In the genomic region with DNA sequence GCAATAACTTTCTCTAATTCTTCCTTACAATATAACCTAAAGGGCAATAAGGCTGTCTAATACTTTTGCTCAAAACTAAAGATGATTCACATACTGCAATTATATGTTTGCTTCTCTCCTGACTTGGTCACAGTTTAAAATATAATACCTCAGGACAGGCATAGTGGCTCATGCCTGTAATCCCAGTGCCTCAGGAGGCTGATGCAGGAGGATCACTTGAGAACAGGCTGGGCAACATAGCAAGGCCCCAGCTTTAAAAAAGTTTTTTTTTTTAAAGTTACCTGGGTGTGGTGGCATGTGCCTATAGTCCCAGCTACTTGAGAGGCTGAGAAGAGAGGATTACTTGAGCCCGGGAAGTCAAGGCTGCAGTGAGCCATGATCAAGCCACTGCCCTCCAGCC, we compare ENCODE assay signal across 35 cellular contexts.
"Had no signal": no experiment of that assay in that cellular context is flagged by ENCODE, and none has a peak within 500 bp of the region (broad histone marks: within the 10 kb centered on the region; RNA-seq: fewer than 3 reads in every experiment).

No MANE protein-coding gene starts in this region.

- H3K4me3 ChIP-seq: MG63 had no signal

- H3K27me3 ChIP-seq: MG63 had no signal

- H3K9ac ChIP-seq: KMS-11 had no signal

- H3K9me3 ChIP-seq: MG63 had no signal

- H3K27ac ChIP-seq: KMS-11 had no signal

- H3K36me3 ChIP-seq: MG63 had no signal

- H3K4me2 ChIP-seq: KMS-11 had no signal

- DNase-seq: Karpas-422, Kasumi-1, KG1, MG63, MM.1S, MV-4-11, NCI-H1048, NCI-H1092, NCI-H1092 treated with DMSO at 0.1 percent for 48 hours, NCI-H1105, NCI-H1105 treated with DMSO at 0.1 percent for 48 hours, NCI-H1417, NCI-H1417 treated with DMSO at 0.1 percent for 48 hours, NCI-H1436, NCI-H1436 treated with DMSO at 0.1 percent for 48 hours, NCI-H146, NCI-H1694, NCI-H1694 treated with DMSO at 0.1 percent for 48 hours, NCI-H187, NCI-H187 treated with DMSO at 0.1 percent for 48 hours, NCI-H1930, NCI-H2029, NCI-H2029 treated with DMSO at 0.1 percent for 48 hours, NCI-H2081, NCI-H2081 treated with DMSO at 0.1 percent for 48 hours, NCI-H2107, NCI-H2171, NCI-H2171 treated with DMSO at 0.1 percent for 48 hours, NCI-H2227 treated with DMSO at 0.1 percent for 48 hours, NCI-H226, NCI-H345, NCI-H446, NCI-H446 treated with DMSO at 0.1 percent for 48 hours, NCI-H510A had no signal
